ENCODE assay signal across 1 cellular context in genomic region chr14:69036757-69037506, GRCh38.
TF ChIP-seq lines count a peak whose summit lies in the region.

No MANE protein-coding gene starts in this region.

TF ChIP-seq in HEK293T, 16 proteins besides CTCF, POLR2A, EP300 and RAD21 (continued from another document):
- no peak for TF ChIP-seq PKNOX1 (IDR thresholded peaks at IDR 0.05)
TF ChIP-seq in HEK293T: peak in this region for 0.
